ENCODE assay signal across 8 cellular contexts in genomic region chr15:51737538-51738305, GRCh38. TPM values are rescaled to one million over a fixed set of nuclear protein-coding genes. Genes with fewer than 3 reads are reported as not detected.
A peak's percentile ranks its signal among the peaks of the same experiment; 100 is the strongest.
DNase-seq lines count a peak whose midpoint lies in the region; ATAC-seq and TF ChIP-seq lines count a peak whose summit lies in the region.

Gene LYSMD2 (minus strand): TSS chr15:51737655. CDS start chr15:51737622, 33 bp downstream.

- in situ Hi-C loops in ACHN (cut with HindIII; ENCODE audit: low pct_ligation_motif_present, low pct_unique_long_range_greater_than_20kb, low sequenced_read_pairs), result no loop called here
- in situ Hi-C loops in Panc1 (cut with HindIII; ENCODE audit: low pct_unique_long_range_greater_than_20kb, low sequenced_read_pairs), result no loop called here

- no peak for TF ChIP-seq EP300 in neural cell (conservative IDR thresholded peaks at IDR 0.05; ENCODE audit: poor library complexity, severe bottlenecking)
- TF ChIP-seq EP300 in suprapubic skin (IDR thresholded peaks at IDR 0.05), result no peak

- BruUV-seq in Panc1 (replicated peaks; lab: Mats Ljungman, UMichigan), result no TSS peak

- H3K9me3 ChIP-seq in Panc1 (ENCODE audit: control insufficient read depth, insufficient read depth, low read depth, low read length) (no peaks in the 10 kb centered on the region), neural cell (ENCODE audit: low read length) (no peaks in the 10 kb centered on the region), suprapubic skin (no peaks in the 10 kb centered on the region)

- H2AFZ ChIP-seq in neural cell (ENCODE audit: low read depth, low read length), result peak within 1 kb of the TSS; percentile 7

- H3K27me3 ChIP-seq in Panc1 (ENCODE audit: control insufficient read depth, insufficient read depth, low read length), result no peaks in the 10 kb centered on the region
- peaks cover 13% of the 10 kb centered on the region for H3K27me3 ChIP-seq in neural cell (ENCODE audit: insufficient read depth, low read depth, low read length)
- H3K27me3 ChIP-seq in suprapubic skin, result no peaks in the 10 kb centered on the region

- peaks cover 12% of the 10 kb centered on the region for H3K4me1 ChIP-seq in Panc1 (ENCODE audit: control insufficient read depth, insufficient read depth, low read length)
- peaks cover 25% of the 10 kb centered on the region for H3K4me1 ChIP-seq in suprapubic skin

- H3K4me2 ChIP-seq in neural cell (ENCODE audit: low read length), result peak within 1 kb of the TSS; percentile 90

- no peak for TF ChIP-seq RAD21 in neural cell (conservative IDR thresholded peaks at IDR 0.05)

- H4K20me1 ChIP-seq in neural cell (ENCODE audit: insufficient read depth), result no peaks in the 10 kb centered on the region

- no peaks in the 10 kb centered on the region for H3K9me2 ChIP-seq in neural cell (ENCODE audit: insufficient read depth, low read length)

- peak within 1 kb of the TSS; percentile 70 for H3K9ac ChIP-seq in neural cell (ENCODE audit: low read length)

- DNase-seq in ACHN (peak; percentile 51), Panc1 (ENCODE audit: low read depth, low spot score) (no peak), fibroblast of villous mesenchyme (ENCODE audit: low read depth) (peak; percentile 46), suprapubic skin (ENCODE audit: low spot score in 2 of 2) (peak; percentile 82 to 87)
- peak; percentile 62 for DNase-seq in activated effector memory CD4-positive, alpha-beta T cell treated with Interleukin-2 at 50 U/mL for 16 hours

- no peak for TF ChIP-seq CTCF in Panc1 (IDR thresholded peaks at IDR 0.05)
- no peak for TF ChIP-seq CTCF in fibroblast of villous mesenchyme (IDR thresholded peaks at IDR 0.05; ENCODE audit: insufficient read depth, low read depth, low read length)
- TF ChIP-seq CTCF in neural cell (IDR thresholded peaks at IDR 0.05; ENCODE audit: poor library complexity, severe bottlenecking), result peak; percentile 21
- no peak for TF ChIP-seq CTCF in suprapubic skin (IDR thresholded peaks at IDR 0.05)

- peak within 1 kb of the TSS; percentile 62 to 79 for H3K4me3 ChIP-seq in Panc1 (ENCODE audit: low read depth in 2 of 2, low read length in 2 of 2)
- H3K4me3 ChIP-seq in fibroblast of villous mesenchyme (ENCODE audit: low read depth, low read length), result peak within 1 kb of the TSS; percentile 61
- peak within 1 kb of the TSS; percentile 71 for H3K4me3 ChIP-seq in neural cell (ENCODE audit: low read length)
- peak within 1 kb of the TSS; percentile 94 for H3K4me3 ChIP-seq in suprapubic skin

- intact Hi-C loops in Panc1 (cut with micrococcal nuclease; ENCODE audit: unreplicated experiment), result loop anchor here (1.0 kb wide), 1 partner anchor 39 kb away; no protein-coding TSS in a partner anchor

- H3F3A ChIP-seq in neural cell (ENCODE audit: insufficient read depth, low read length, poor library complexity, severe bottlenecking), result no peaks in the 10 kb centered on the region

- 1% methylated on average over 28 of the region's 63 CpGs for WGBS in suprapubic skin

- TF ChIP-seq POLR2A in suprapubic skin (IDR thresholded peaks at IDR 0.05), result no peak

- POLR2A ChIA-PET in Panc1 (lab: Charles Lee), result interaction anchor here (0.6 to 0.7 kb wide), 2 partner anchors 35 to 81 kb away, joined by 3 read pairs; no protein-coding TSS in a partner anchor

- peak; percentile 19 for ATAC-seq in GM18520 (IDR thresholded peaks at IDR 0.05; ENCODE audit: unreplicated experiment)
- peak; percentile 44 for ATAC-seq in HG03139 (IDR thresholded peaks at IDR 0.05; ENCODE audit: unreplicated experiment)
- ATAC-seq in Panc1, result peak; percentile 92

- H3K27ac ChIP-seq in Panc1 (ENCODE audit: low read length) (peak within 1 kb of the TSS; percentile 71), neural cell (ENCODE audit: low read length) (peak within 1 kb of the TSS; percentile 18), suprapubic skin (peak within 1 kb of the TSS; percentile 82)

- H3K36me3 ChIP-seq in Panc1 (ENCODE audit: control insufficient read depth, insufficient read depth, low read length), result no peaks in the 10 kb centered on the region
- H3K36me3 ChIP-seq in neural cell (ENCODE audit: insufficient read depth, low read length), result no peaks in the 10 kb centered on the region
- H3K36me3 ChIP-seq in suprapubic skin, result no peaks in the 10 kb centered on the region

- CTCF ChIA-PET in Panc1 (lab: Charles Lee), result interaction anchor here (0.6 kb wide), 2 partner anchors 42 to 533 kb away, joined by 3 read pairs; no protein-coding TSS in a partner anchor

- no peaks in the 10 kb centered on the region for H3K79me2 ChIP-seq in neural cell (replicated peaks; ENCODE audit: insufficient read depth, low read length)

TF ChIP-seq in neural cell, 6 proteins besides CTCF, POLR2A, EP300 and RAD21:
- TF ChIP-seq EZH2 (IDR thresholded peaks at IDR 0.05; ENCODE audit: borderline replicate concordance, insufficient read depth, low read length, poor library complexity, severe bottlenecking) (no peak), TAF1 (IDR thresholded peaks at IDR 0.05; ENCODE audit: low read depth) (no peak), REST (IDR thresholded peaks at IDR 0.05; ENCODE audit: borderline replicate concordance) (no peak), SMC3 (conservative IDR thresholded peaks at IDR 0.05; ENCODE audit: poor library complexity) (no peak), POLR2AphosphoS5 (IDR thresholded peaks at IDR 0.05) (peak; percentile 20), MXI1 (conservative IDR thresholded peaks at IDR 0.05; ENCODE audit: poor library complexity, severe bottlenecking) (peak; percentile 44)

RNA-seq across cellular contexts. Expression of gene LYSMD2, which starts in this region (rescaled TPM):
- 17.2 TPM for total RNA-seq in Panc1 (2021; ENCODE audit: unreplicated experiment)
- 9.5 TPM for polyA plus RNA-seq in Panc1 (2012; ENCODE audit: insufficient read length)
- total RNA-seq in fibroblast of villous mesenchyme, result 5.2 and 10.8 TPM in 2 replicates
- 6.1 and 8.3 TPM in 2 replicates for polyA plus RNA-seq in neural cell
- polyA minus RNA-seq in neural cell, result 6.0 and 6.6 TPM in 2 replicates
- total RNA-seq in suprapubic skin, result 10 to 100 TPM in 2 of 4 donors, 1 to 10 TPM in 2; 8.8 to 16.1 (median 10.2) TPM

Comparison
In these comparisons a context has a peak if more than half of its experiments do, and no peak if none do; other contexts are left out.
1. ATAC-seq: peak in every context shown above with its lines; median percentile 92 in Panc1; 44 in HG03139; 19 in GM18520.
2. H3K27ac ChIP-seq: peak in every context shown above with its lines; median percentile 82 in suprapubic skin; 71 in Panc1; 18 in neural cell.